8 cellular contexts compared by ENCODE assay signal in the genomic region with DNA sequence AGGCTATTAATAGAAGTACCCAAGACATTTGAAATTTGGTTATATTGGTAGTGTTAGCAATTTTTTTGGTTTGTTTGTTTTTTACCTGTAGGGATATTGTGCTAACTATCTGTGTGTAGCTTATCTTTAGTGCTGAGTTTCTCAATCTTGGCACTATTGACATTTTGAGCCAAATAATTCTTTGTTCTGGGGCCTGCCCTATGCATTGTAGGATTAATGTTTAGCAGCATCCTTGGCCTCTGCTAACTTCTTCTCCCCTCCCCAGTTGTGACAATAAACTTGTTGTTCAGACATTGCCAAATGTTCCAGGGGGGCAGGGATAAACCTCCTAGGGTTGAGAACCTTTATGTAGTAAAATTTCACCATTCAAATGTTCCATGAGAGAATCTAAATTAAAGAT.
"Had no signal": no experiment of that assay in that cellular context is flagged by ENCODE, and none has a peak within 500 bp of the region (broad histone marks: within the 10 kb centered on the region; RNA-seq: fewer than 3 reads in every experiment).

No MANE protein-coding gene starts in this region.

- H3K9me3 Mint-ChIP-seq: IgD-negative memory B cell had no signal

- ATAC-seq: K562 had no signal

- H3K4me3 ChIP-seq: K562 had no signal

- H3K4me2 ChIP-seq: KMS-11 had no signal

- H3K9ac ChIP-seq: KMS-11 had no signal

- FAIRE-seq: HTR-8/SVneo, K562 had no signal

- H3K27ac ChIP-seq: HL-60, KMS-11 had no signal

- H3K27me3 Mint-ChIP-seq: IgD-negative memory B cell had no signal

- DNase-seq: IMR-90, KBM-7, KG1 had no signal
